23 cellular contexts compared by ENCODE assay signal in the genomic region with DNA sequence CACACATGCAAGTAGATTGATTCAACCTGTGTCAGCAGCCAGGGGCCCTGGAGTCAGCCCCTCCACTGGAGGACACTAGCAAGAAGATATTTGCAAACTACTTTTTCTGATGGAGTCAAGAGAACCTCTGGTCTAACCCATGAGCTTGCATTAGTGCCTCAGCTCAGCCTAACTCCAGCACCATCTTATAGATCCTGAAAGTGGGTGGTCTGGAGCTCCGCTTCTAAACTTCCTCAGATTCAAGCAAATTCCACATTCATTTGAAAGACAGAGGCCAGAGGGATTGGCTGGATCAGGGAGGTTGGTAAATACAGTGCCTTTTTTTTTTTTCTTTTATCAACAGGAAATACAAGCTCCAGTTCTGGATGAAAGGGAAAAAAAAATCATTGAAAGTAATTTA.
DNase-seq lines count a peak whose midpoint lies in the region; ATAC-seq and TF ChIP-seq lines count a peak whose summit lies in the region.
"Had no signal": no experiment of that assay in that cellular context is flagged by ENCODE, and none has a peak within 500 bp of the region (broad histone marks: within the 10 kb centered on the region; RNA-seq: fewer than 3 reads in every experiment).

No MANE protein-coding gene starts in this region.

- H3K27me3 Mint-ChIP-seq in nephron progenitor cell (ENCODE audit: low read depth, poor library complexity): no peaks in the 10 kb centered on the region

- POLR2A ChIA-PET in Panc1 (lab: Charles Lee): interaction anchor here (0.6 kb wide), 1 partner anchor 85 kb away, joined by 4 read pairs; no protein-coding TSS in a partner anchor

- H3K27ac ChIP-seq in Panc1 (ENCODE audit: low read length): 0 out of 2 replicates have a peak overlapping the region, but pooled peaks have one; percentile 5
- H3K27ac ChIP-seq: ascending aorta, suprapubic skin had no signal

- H3K4me3 Mint-ChIP-seq in nephron progenitor cell: no peak overlapping the region
- H3K4me3 Mint-ChIP-seq: activated naive CD8-positive, alpha-beta T cell; CD14-positive monocyte; naive thymus-derived CD8-positive, alpha-beta T cell had no signal

- H3K4me1 ChIP-seq in Panc1 (ENCODE audit: control insufficient read depth, insufficient read depth, low read length): peaks cover 13% of the 10 kb centered on the region

- intact Hi-C loops in Panc1 (cut with micrococcal nuclease; ENCODE audit: unreplicated experiment): no loop called here
- intact Hi-C loops in left colon (cut with DNase I, micrococcal nuclease): no loop called here

- no TSS peak for BruUV-seq in Panc1 (replicated peaks; lab: Mats Ljungman, UMichigan)

- no peaks in the 10 kb centered on the region for H3K27me3 ChIP-seq in Panc1 (ENCODE audit: control insufficient read depth, insufficient read depth, low read length)
- H3K27me3 ChIP-seq: ascending aorta, suprapubic skin had no signal

- H3K36me3 Mint-ChIP-seq in nephron progenitor cell (ENCODE audit: low read depth): no peaks in the 10 kb centered on the region
- H3K36me3 Mint-ChIP-seq: activated naive CD8-positive, alpha-beta T cell; CD14-positive monocyte; naive thymus-derived CD8-positive, alpha-beta T cell had no signal

- H3K9me3 ChIP-seq in Panc1 (ENCODE audit: control insufficient read depth, insufficient read depth, low read depth, low read length): no peaks in the 10 kb centered on the region
- H3K9me3 ChIP-seq: ascending aorta, SK-N-SH, suprapubic skin had no signal

- in situ Hi-C loops in Panc1 (cut with HindIII; ENCODE audit: low pct_unique_long_range_greater_than_20kb, low sequenced_read_pairs): no loop called here

- H3K27ac Mint-ChIP-seq in nephron progenitor cell: peak overlapping the region; percentile 85
- H3K27ac Mint-ChIP-seq: activated naive CD8-positive, alpha-beta T cell; activated T-helper 2 cell treated with anti-CD3 and anti-CD28 coated beads, Interferon-gamma antibody, Interleukin-2, Interleukin-4, amounts not matched to agents 10 μg/mL and 5 μg/mL and 100 μg/mL, durations not matched to agents 14 hours and 24 hours and 36 hours; CD14-positive monocyte; naive thymus-derived CD8-positive, alpha-beta T cell had no signal

- H3K9me3 Mint-ChIP-seq in nephron progenitor cell: peaks cover 7% of the 10 kb centered on the region
- H3K9me3 Mint-ChIP-seq: activated T-helper 2 cell treated with anti-CD3 and anti-CD28 coated beads, Interferon-gamma antibody, Interleukin-2, Interleukin-4, amounts not matched to agents 10 μg/mL and 5 μg/mL and 100 μg/mL, durations not matched to agents 14 hours and 24 hours and 36 hours had no signal

- CTCF ChIA-PET in Panc1 (lab: Charles Lee): no interaction called here

- H3K36me3 ChIP-seq in Panc1 (ENCODE audit: control insufficient read depth, insufficient read depth, low read length): no peaks in the 10 kb centered on the region
- H3K36me3 ChIP-seq: ascending aorta, suprapubic skin had no signal

- DNase-seq in ELR (ENCODE audit: low read depth) (peak; percentile 6), Panc1 (ENCODE audit: low read depth, low spot score) (no peak), fibroblast of villous mesenchyme (ENCODE audit: low read depth) (peak; percentile 8), nephron progenitor cell (no peak), SHP77 (lab: John Stamatoyannopoulos, UW) (no peak), left colon (no peak), NCI-H82 treated with DMSO at 0.1 percent for 48 hours (lab: John Stamatoyannopoulos, UW; ENCODE audit: unreplicated experiment) (no peak)
- DNase-seq: activated CD4-positive, alpha-beta T cell treated with anti-CD3 and anti-CD28 coated beads, Interleukin-2, amount 50 U/mL, for 4 hours; activated CD8-positive, alpha-beta memory T cell treated with anti-CD3 and anti-CD28 coated beads, Interleukin-2, amount 50 U/mL, for 4 hours; hypothalamus; Kasumi-1; naive thymus-derived CD8-positive, alpha-beta T cell; NCI-H1092; NCI-H1930; NCI-H774; posterior cingulate gyrus; SK-N-SH had no signal

- TF ChIP-seq CTCF in Panc1 (IDR thresholded peaks at IDR 0.05) (no peak), fibroblast of villous mesenchyme (IDR thresholded peaks at IDR 0.05; ENCODE audit: insufficient read depth, low read depth, low read length) (no peak), nephron progenitor cell (IDR thresholded peaks at IDR 0.05) (no peak)

- ATAC-seq in Panc1: no peak
- ATAC-seq in GM19455 (IDR thresholded peaks at IDR 0.05; ENCODE audit: unreplicated experiment): no peak
- no peak for ATAC-seq in left colon
- ATAC-seq: naive thymus-derived CD8-positive, alpha-beta T cell had no signal

- H3K4me3 ChIP-seq in Panc1 (ENCODE audit: low read depth in 2 of 2, low read length in 2 of 2) (no peak overlapping the region), fibroblast of villous mesenchyme (ENCODE audit: low read depth, low read length) (no peak overlapping the region)
- H3K4me3 ChIP-seq: ascending aorta, suprapubic skin had no signal

- H3K4me1 Mint-ChIP-seq in nephron progenitor cell: peaks cover 46% of the 10 kb centered on the region
- H3K4me1 Mint-ChIP-seq: naive thymus-derived CD8-positive, alpha-beta T cell had no signal

Comparison
In these comparisons a context has a peak if more than half of its experiments do, and no peak if none do; other contexts are left out.
1. DNase-seq: peak in ELR (single experiment) and fibroblast of villous mesenchyme (single experiment); none in Panc1 (single experiment), nephron progenitor cell (single experiment), SHP77 (0 of 2), left colon (0 of 2) and NCI-H82 treated with DMSO at 0.1 percent for 48 hours (single experiment).